Comparison of ENCODE assay signal across 13 cellular contexts in genomic region chr2:62217421-62217820, GRCh38. TPM values are rescaled to one million over a fixed set of nuclear protein-coding genes. Genes with fewer than 3 reads are reported as not detected.
DNase-seq lines count a peak whose midpoint lies in the region; ATAC-seq and TF ChIP-seq lines count a peak whose summit lies in the region.
"Had no signal": no experiment of that assay in that cellular context is flagged by ENCODE, and none has a peak within 500 bp of the region (broad histone marks: within the 10 kb centered on the region; RNA-seq: fewer than 3 reads in every experiment).

No MANE protein-coding gene starts in this region.

- WGBS in lung, 2 donors: 81 to 85% methylated on average over 10 of the region's 10 CpGs

- H3K4me1 Mint-ChIP-seq in central memory CD8-positive, alpha-beta T cell: peaks cover 96% of the 10 kb centered on the region

- peaks cover 29% of the 10 kb centered on the region for H3K36me3 Mint-ChIP-seq in central memory CD8-positive, alpha-beta T cell (ENCODE audit: insufficient read depth)

- peaks cover 100% of the 10 kb centered on the region for H4K20me1 ChIP-seq in Loucy (ENCODE audit: insufficient read depth, low read length, poor library complexity, severe bottlenecking)

- peak overlapping the region; percentile 96 for H3K27ac Mint-ChIP-seq in central memory CD8-positive, alpha-beta T cell (ENCODE audit: low read depth)

- no peaks in the 10 kb centered on the region for H3K9me3 Mint-ChIP-seq in central memory CD8-positive, alpha-beta T cell

- peaks cover 91% of the 10 kb centered on the region for H3K36me3 ChIP-seq in Loucy (ENCODE audit: insufficient read depth, low read length)
- H3K36me3 ChIP-seq in lung (ENCODE audit: control insufficient read depth in 2 of 2, insufficient read depth in 2 of 2, low read length in 2 of 2): peaks cover 0 to 2% of the 10 kb centered on the region in 2 donors
- peaks cover 0 to 2% (median 2%) of the 10 kb centered on the region in 5 donors for H3K36me3 ChIP-seq in subcutaneous abdominal adipose tissue (ENCODE audit: control insufficient read depth in 5 of 5, insufficient read depth in 5 of 5, low read length in 5 of 5)

- H3K27me3 ChIP-seq in Loucy (ENCODE audit: insufficient read depth, low read length, poor library complexity, severe bottlenecking) (no peaks in the 10 kb centered on the region), lung (ENCODE audit: control insufficient read depth, insufficient read depth) (no peaks in the 10 kb centered on the region), subcutaneous abdominal adipose tissue (ENCODE audit: control insufficient read depth in 5 of 5, insufficient read depth in 4 of 5, low read length in 5 of 5) (no peaks in the 10 kb centered on the region)

- no peak for ATAC-seq in central memory CD8-positive, alpha-beta T cell (replicated peaks; ENCODE audit: extremely low read depth, poor library complexity, severe bottlenecking)
- no peak for ATAC-seq in lung (ENCODE audit: insufficient read depth, low FRiP score)
- no peak for ATAC-seq in sciatic nerve

- H3K4me1 ChIP-seq in Loucy (ENCODE audit: insufficient read depth, low read length, poor library complexity, severe bottlenecking) (peaks cover 95% of the 10 kb centered on the region), lung (ENCODE audit: control insufficient read depth in 2 of 2, insufficient read depth in 2 of 2, low read length in 2 of 2) (peaks cover 31 to 49% of the 10 kb centered on the region in 2 donors), subcutaneous abdominal adipose tissue (ENCODE audit: control insufficient read depth in 5 of 5, insufficient read depth in 5 of 5, low read length in 5 of 5) (peaks cover 8 to 68% (median 46%) of the 10 kb centered on the region in 5 donors)

- H3K4me3 ChIP-seq in Loucy (ENCODE audit: low read length, poor library complexity, severe bottlenecking): peak overlapping the region; percentile 38
- no peak overlapping the region for H3K4me3 ChIP-seq in lung
- H3K4me3 ChIP-seq in subcutaneous abdominal adipose tissue (ENCODE audit: low read depth in 1 of 5, low read length in 5 of 5): no peak overlapping the region

- no peak for DNase-seq in central memory CD8-positive, alpha-beta T cell (ENCODE audit: low spot score in 2 of 2)
- DNase-seq in lung (ENCODE audit: low spot score) (no peak), AG20443 (ENCODE audit: low spot score) (no peak), sciatic nerve (ENCODE audit: low spot score) (no peak), NCI-H2029 (lab: John Stamatoyannopoulos, UW) (no peak)
- DNase-seq: aorta; NCI-H2171 treated with DMSO at 0.1 percent for 48 hours; SK-N-SH; stimulated activated CD4-positive, alpha-beta T cell treated with anti-CD3 and anti-CD28 coated beads, Interleukin-4, amount 100 ng/mL, for 24 hours; stimulated activated naive CD4-positive, alpha-beta T cell had no signal

- no peak for TF ChIP-seq CTCF in Loucy (conservative IDR thresholded peaks at IDR 0.05; ENCODE audit: low read length)
- no peak for TF ChIP-seq CTCF in lung (IDR thresholded peaks at IDR 0.05; ENCODE audit: control extremely low read depth, extremely low read depth)

- H3K9ac ChIP-seq in Loucy (ENCODE audit: low read depth, low read length, poor library complexity, severe bottlenecking) (no peak overlapping the region), subcutaneous abdominal adipose tissue (ENCODE audit: low read length in 5 of 5) (no peak overlapping the region)
- H3K9ac ChIP-seq: SK-N-SH had no signal

- H3K9me2 ChIP-seq in Loucy (replicated peaks; ENCODE audit: low read depth, low read length): no peaks in the 10 kb centered on the region
- H3K9me2 ChIP-seq: SK-N-SH had no signal

- 0 out of 2 replicates have a peak, but pooled peaks cover 14% of the 10 kb centered on the region for H3F3A ChIP-seq in Loucy (ENCODE audit: low read depth)

- peaks cover 100% of the 10 kb centered on the region for H3K79me2 ChIP-seq in Loucy (ENCODE audit: insufficient read depth, low read length)

- no peaks in the 10 kb centered on the region for H3K27me3 Mint-ChIP-seq in central memory CD8-positive, alpha-beta T cell

- peak overlapping the region; percentile 39 for H3K4me3 Mint-ChIP-seq in central memory CD8-positive, alpha-beta T cell

- H3K4me2 ChIP-seq in Loucy (ENCODE audit: low read depth, low read length, poor library complexity, severe bottlenecking): peak overlapping the region; percentile 88
- H3K4me2 ChIP-seq: SK-N-SH had no signal

- peak overlapping the region; percentile 11 to 38 for H3K27ac ChIP-seq in lung (ENCODE audit: low read depth in 1 of 2, low read length in 1 of 2)
- H3K27ac ChIP-seq in subcutaneous abdominal adipose tissue (ENCODE audit: low read depth, low read length): peak overlapping the region; percentile 31
- H3K27ac ChIP-seq: VCaP had no signal

- H3K9me3 ChIP-seq in Loucy (ENCODE audit: insufficient read depth, low read depth, low read length) (no peaks in the 10 kb centered on the region), lung (ENCODE audit: control insufficient read depth in 2 of 2, insufficient read depth in 1 of 2, low read length in 1 of 2) (no peaks in the 10 kb centered on the region), subcutaneous abdominal adipose tissue (ENCODE audit: control insufficient read depth in 5 of 5, low read length in 5 of 5) (peaks cover 0 to 2% (median 0%) of the 10 kb centered on the region in 5 donors)
- H3K9me3 ChIP-seq: SK-N-SH had no signal

- intact Hi-C loops in sciatic nerve (cut with DNase I): no loop called here

- no peak overlapping the region for H2AFZ ChIP-seq in Loucy (ENCODE audit: low read length)

RNA-seq across cellular contexts. Expression of gene B3GNT2, which starts 21.5 kb away (rescaled TPM):
- 10 to 100 TPM; 25.1 to 41.8 TPM for total RNA-seq in lung
- polyA plus RNA-seq in lung: 10 to 100 TPM; 11.4 to 25.6 TPM
- total RNA-seq in sciatic nerve: 21.0 TPM
